ENCODE assay signal across 8 cellular contexts in the genomic region with DNA sequence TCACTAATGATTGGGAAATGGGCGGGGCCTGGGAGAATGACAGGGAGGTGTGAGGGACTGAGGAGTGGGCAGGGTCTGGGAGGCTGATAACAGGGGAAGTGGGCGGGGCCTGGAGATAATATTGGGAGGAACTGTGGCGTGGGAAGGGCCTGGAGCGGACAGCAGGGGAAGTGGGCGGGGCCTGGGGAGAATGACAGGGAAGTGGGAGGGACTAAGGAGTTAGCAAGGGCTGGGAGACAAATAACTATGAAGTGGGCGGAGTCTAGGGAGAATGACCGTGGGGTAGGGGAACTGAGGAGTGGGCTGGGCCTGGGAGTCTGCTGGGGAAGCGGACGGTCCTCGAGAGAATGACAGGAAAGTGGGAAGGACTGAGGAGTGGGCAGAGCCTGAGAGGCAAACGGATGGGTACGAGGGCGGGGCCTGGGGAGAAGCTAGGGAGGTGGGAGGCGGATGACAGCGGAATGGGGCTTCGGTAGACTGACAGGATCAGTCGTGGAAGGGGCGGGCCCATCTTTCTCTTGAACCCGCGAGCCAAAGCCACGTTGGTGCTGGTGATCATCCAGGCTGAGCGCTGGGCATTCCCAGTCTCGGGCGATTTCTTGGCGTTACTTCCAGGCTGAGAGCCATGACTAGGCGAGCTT. TPM values are rescaled to one million over a fixed set of nuclear protein-coding genes. Genes with fewer than 3 reads are reported as not detected.
DNase-seq lines count a peak whose midpoint lies in the region; ATAC-seq and TF ChIP-seq lines count a peak whose summit lies in the region.

No MANE protein-coding gene starts in this region.

- H3K36me3 ChIP-seq in BE2C (no peaks in the 10 kb centered on the region), SK-N-MC (ENCODE audit: insufficient read depth, low read length) (no peaks in the 10 kb centered on the region), tibial nerve (no peaks in the 10 kb centered on the region)

- H3K27me3 Mint-ChIP-seq in activated naive CD8-positive, alpha-beta T cell treated with anti-CD3 and anti-CD28 coated beads, Interleukin-2, amount 50 U/mL, for 24 hours, result peaks cover 2% of the 10 kb centered on the region
- no peaks in the 10 kb centered on the region for H3K27me3 Mint-ChIP-seq in osteocyte (ENCODE audit: unreplicated experiment)

- H3K4me3 ChIP-seq in BE2C (ENCODE audit: low read depth, low read length) (peak overlapping the region; percentile 63), SK-N-MC (peak overlapping the region; percentile 93), tibial nerve (peak overlapping the region; percentile 41 to 70 (median 63))

- peak overlapping the region; percentile 76 for H3K27ac Mint-ChIP-seq in activated naive CD8-positive, alpha-beta T cell treated with anti-CD3 and anti-CD28 coated beads, Interleukin-2, amount 50 U/mL, for 24 hours
- peak overlapping the region; percentile 95 for H3K27ac Mint-ChIP-seq in osteocyte (ENCODE audit: unreplicated experiment)

- H3K27me3 ChIP-seq in BE2C (no peaks in the 10 kb centered on the region), tibial nerve (no peaks in the 10 kb centered on the region)

- no peaks in the 10 kb centered on the region for H3K36me3 Mint-ChIP-seq in activated naive CD8-positive, alpha-beta T cell treated with anti-CD3 and anti-CD28 coated beads, Interleukin-2, amount 50 U/mL, for 24 hours (ENCODE audit: low read depth)
- H3K36me3 Mint-ChIP-seq in osteocyte (ENCODE audit: unreplicated experiment), result no peaks in the 10 kb centered on the region

- ATAC-seq in activated naive CD8-positive, alpha-beta T cell treated with anti-CD3 and anti-CD28 coated beads, Interleukin-2, amount 50 U/mL, for 24 hours, result peak; percentile 51
- peak; percentile 93 for ATAC-seq in Right ventricle myocardium inferior

- TF ChIP-seq EP300 in tibial nerve (IDR thresholded peaks at IDR 0.05), result no peak

- intact Hi-C loops in Right ventricle myocardium inferior (cut with DNase I), result loop anchor here (2.0 to 10.0 kb wide), 4 partner anchors 117 to 489 kb away; a partner anchor contains a TSS

- DNase-seq in BE2C, result peak; percentile 94
- DNase-seq in HUDEP-2 (lab: John Stamatoyannopoulos, UW; ENCODE audit: unreplicated experiment in 76 of 76), result peak in 75 of 76 experiments; percentile 88 to 100 (median 97)
- DNase-seq in SK-N-MC (ENCODE audit: low read depth, low spot score), result peak; percentile 84
- DNase-seq in activated naive CD8-positive, alpha-beta T cell treated with anti-CD3 and anti-CD28 coated beads, Interleukin-2, amount 50 U/mL, for 24 hours, result peak; percentile 81
- peak; percentile 95 for DNase-seq in Right ventricle myocardium inferior (ENCODE audit: missing footprints)
- peak; percentile 90 for DNase-seq in osteocyte (ENCODE audit: extremely low spot score, unreplicated experiment)
- DNase-seq in tibial nerve (ENCODE audit: low spot score in 2 of 2), result peak; percentile 86 to 91

- peak overlapping the region; percentile 69 for H3K9ac ChIP-seq in SK-N-MC (ENCODE audit: insufficient read length)

- peak overlapping the region; percentile 98 for H3K4me3 Mint-ChIP-seq in activated naive CD8-positive, alpha-beta T cell treated with anti-CD3 and anti-CD28 coated beads, Interleukin-2, amount 50 U/mL, for 24 hours
- peak overlapping the region; percentile 98 for H3K4me3 Mint-ChIP-seq in osteocyte (ENCODE audit: unreplicated experiment)

- no peak for TF ChIP-seq CTCF in BE2C (IDR thresholded peaks at IDR 0.05; ENCODE audit: low read depth, low read length)
- no peak for TF ChIP-seq CTCF in osteocyte (IDR thresholded peaks at IDR 0.05)
- TF ChIP-seq CTCF in tibial nerve (IDR thresholded peaks at IDR 0.05), result no peak

- H3K4me1 ChIP-seq in BE2C (no peaks in the 10 kb centered on the region), tibial nerve (peaks cover 0 to 20% (median 2%) of the 10 kb centered on the region in 4 donors)

- H3K9me3 ChIP-seq in BE2C (no peaks in the 10 kb centered on the region), SK-N-MC (ENCODE audit: low read depth, low read length) (no peaks in the 10 kb centered on the region), tibial nerve (no peaks in the 10 kb centered on the region)

- TF ChIP-seq POLR2A in GM19099 (IDR thresholded peaks at IDR 0.05; ENCODE audit: extremely low read depth, insufficient read length, low read depth) (peak; percentile 71), tibial nerve (IDR thresholded peaks at IDR 0.05) (peak in 1 of 2 donors; percentile 33)

- H3K4me1 Mint-ChIP-seq in activated naive CD8-positive, alpha-beta T cell treated with anti-CD3 and anti-CD28 coated beads, Interleukin-2, amount 50 U/mL, for 24 hours, result peaks cover 46% of the 10 kb centered on the region
- peaks cover 17% of the 10 kb centered on the region for H3K4me1 Mint-ChIP-seq in osteocyte (ENCODE audit: unreplicated experiment)

- 1 to 2% methylated on average over 26 of the region's 26 CpGs for WGBS in tibial nerve, 2 donors

- H3K9me3 Mint-ChIP-seq in activated naive CD8-positive, alpha-beta T cell treated with anti-CD3 and anti-CD28 coated beads, Interleukin-2, amount 50 U/mL, for 24 hours, result no peaks in the 10 kb centered on the region
- no peaks in the 10 kb centered on the region for H3K9me3 Mint-ChIP-seq in osteocyte (ENCODE audit: unreplicated experiment)

- no peak overlapping the region; the same call in 1 of the 2 replicates for H3K27ac ChIP-seq in SK-N-MC
- peak overlapping the region; percentile 62 to 92 (median 78) for H3K27ac ChIP-seq in tibial nerve

RNA-seq across cellular contexts. Expression of a gene that starts 14.0 kb away (rescaled TPM):
- 67.5 TPM for polyA plus RNA-seq in BE2C (2012; ENCODE audit: insufficient read depth, insufficient read length, low read depth)
- 6.2 TPM for total RNA-seq in Right ventricle myocardium inferior
- total RNA-seq in osteocyte, result not detected in 2 replicates
- total RNA-seq in tibial nerve, result 10 to 100 TPM; 10.8 to 31.0 (median 22.1) TPM

RNA-seq across cellular contexts. Expression of a gene that starts 14.7 kb away (rescaled TPM):
- polyA plus RNA-seq in BE2C (2012; ENCODE audit: insufficient read depth, insufficient read length, low read depth), result 1.3 TPM
- total RNA-seq in Right ventricle myocardium inferior (0.78 TPM), osteocyte (1.4 and 1.5 TPM in 2 replicates), tibial nerve (1 to 10 TPM in 2 of 4 donors, under 1 TPM in 1, not detected in 1; 0.66 to 1.3 (median 1.2) TPM)

RNA-seq across cellular contexts. Expression of a gene that starts 34.6 kb away (rescaled TPM):
- polyA plus RNA-seq in BE2C (2012; ENCODE audit: insufficient read depth, insufficient read length, low read depth), result not detected
- total RNA-seq in Right ventricle myocardium inferior (0.92 TPM), osteocyte (not detected in 2 replicates), tibial nerve (1 to 10 TPM; 1.1 to 8.1 (median 2.5) TPM)

RNA-seq across cellular contexts. Expression of a gene that starts 52.1 kb away (rescaled TPM):
- not detected for polyA plus RNA-seq in BE2C (2012; ENCODE audit: insufficient read depth, insufficient read length, low read depth)
- total RNA-seq in Right ventricle myocardium inferior (not detected), osteocyte (not detected in 2 replicates), tibial nerve (not detected)

RNA-seq across cellular contexts. Expression of a gene that starts 56.5 kb away (rescaled TPM):
- polyA plus RNA-seq in BE2C (2012; ENCODE audit: insufficient read depth, insufficient read length, low read depth), result 27.7 TPM
- total RNA-seq in Right ventricle myocardium inferior (89.9 TPM), osteocyte (50.8 and 51.6 TPM in 2 replicates), tibial nerve (10 to 100 TPM; 33.2 to 45.6 (median 42.4) TPM)
